ENCODE assay signal across 3 cellular contexts in the genomic region with DNA sequence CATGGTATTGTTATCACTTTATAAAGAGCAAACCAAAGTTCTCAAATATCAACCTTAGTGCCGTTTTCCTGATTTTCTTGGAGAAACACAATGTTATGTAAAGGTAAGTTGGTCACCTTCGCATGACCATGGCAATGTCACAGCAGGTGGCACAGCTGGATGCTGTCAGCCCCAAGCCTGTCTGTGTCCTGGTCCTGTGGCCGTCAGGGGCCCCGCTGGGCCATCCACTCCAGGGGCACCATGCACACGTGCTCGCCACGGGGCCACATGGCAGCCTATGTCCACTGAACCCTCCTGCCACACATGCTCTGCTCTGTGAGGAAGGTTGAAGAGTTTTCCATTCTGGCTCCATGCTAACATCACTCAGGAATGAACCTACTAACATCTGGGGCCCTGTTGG.
TF ChIP-seq lines count a peak whose summit lies in the region.

No MANE protein-coding gene starts in this region.

TF ChIP-seq in SK-N-SH, 30 proteins besides CTCF, POLR2A, EP300 and RAD21 (continued from another document):
- TF ChIP-seq TCF12 (IDR thresholded peaks at IDR 0.05), result no peak
- TF ChIP-seq SIN3A (IDR thresholded peaks at IDR 0.05; ENCODE audit: borderline replicate concordance, low read depth, low read length), result no peak
- TF ChIP-seq GATA2 (CRISPR knock-in tag; IDR thresholded peaks at IDR 0.05), result no peak
- no peak for TF ChIP-seq NFIC (IDR thresholded peaks at IDR 0.05; ENCODE audit: borderline replicate concordance)
- no peak for TF ChIP-seq YY1 (IDR thresholded peaks at IDR 0.05; ENCODE audit: low read depth)
- TF ChIP-seq, protein P1, sequence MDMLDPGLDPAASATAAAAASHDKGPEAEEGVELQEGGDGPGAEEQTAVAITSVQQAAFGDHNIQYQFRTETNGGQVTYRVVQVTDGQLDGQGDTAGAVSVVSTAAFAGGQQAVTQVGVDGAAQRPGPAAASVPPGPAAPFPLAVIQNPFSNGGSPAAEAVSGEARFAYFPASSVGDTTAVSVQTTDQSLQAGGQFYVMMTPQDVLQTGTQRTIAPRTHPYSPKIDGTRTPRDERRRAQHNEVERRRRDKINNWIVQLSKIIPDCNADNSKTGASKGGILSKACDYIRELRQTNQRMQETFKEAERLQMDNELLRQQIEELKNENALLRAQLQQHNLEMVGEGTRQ (IDR thresholded peaks at IDR 0.05; ENCODE audit: borderline replicate concordance, low read depth, low read length), result no peak
- TF ChIP-seq, protein P2, sequence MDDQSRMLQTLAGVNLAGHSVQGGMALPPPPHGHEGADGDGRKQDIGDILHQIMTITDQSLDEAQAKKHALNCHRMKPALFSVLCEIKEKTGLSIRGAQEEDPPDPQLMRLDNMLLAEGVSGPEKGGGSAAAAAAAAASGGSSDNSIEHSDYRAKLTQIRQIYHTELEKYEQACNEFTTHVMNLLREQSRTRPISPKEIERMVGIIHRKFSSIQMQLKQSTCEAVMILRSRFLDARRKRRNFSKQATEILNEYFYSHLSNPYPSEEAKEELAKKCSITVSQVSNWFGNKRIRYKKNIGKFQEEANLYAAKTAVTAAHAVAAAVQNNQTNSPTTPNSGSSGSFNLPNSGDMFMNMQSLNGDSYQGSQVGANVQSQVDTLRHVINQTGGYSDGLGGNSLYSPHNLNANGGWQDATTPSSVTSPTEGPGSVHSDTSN (IDR thresholded peaks at IDR 0.05), result no peak
- no peak for TF ChIP-seq NRF1 (IDR thresholded peaks at IDR 0.05; ENCODE audit: low read depth, low read length)
- no peak for TF ChIP-seq JUND (IDR thresholded peaks at IDR 0.05)

TF ChIP-seq in SK-N-SH treated with all-trans-retinoic acid at 6 μM for 48 hours, 23 proteins besides CTCF, POLR2A, EP300 and RAD21 (continued from another document):
- TF ChIP-seq, protein P3, sequence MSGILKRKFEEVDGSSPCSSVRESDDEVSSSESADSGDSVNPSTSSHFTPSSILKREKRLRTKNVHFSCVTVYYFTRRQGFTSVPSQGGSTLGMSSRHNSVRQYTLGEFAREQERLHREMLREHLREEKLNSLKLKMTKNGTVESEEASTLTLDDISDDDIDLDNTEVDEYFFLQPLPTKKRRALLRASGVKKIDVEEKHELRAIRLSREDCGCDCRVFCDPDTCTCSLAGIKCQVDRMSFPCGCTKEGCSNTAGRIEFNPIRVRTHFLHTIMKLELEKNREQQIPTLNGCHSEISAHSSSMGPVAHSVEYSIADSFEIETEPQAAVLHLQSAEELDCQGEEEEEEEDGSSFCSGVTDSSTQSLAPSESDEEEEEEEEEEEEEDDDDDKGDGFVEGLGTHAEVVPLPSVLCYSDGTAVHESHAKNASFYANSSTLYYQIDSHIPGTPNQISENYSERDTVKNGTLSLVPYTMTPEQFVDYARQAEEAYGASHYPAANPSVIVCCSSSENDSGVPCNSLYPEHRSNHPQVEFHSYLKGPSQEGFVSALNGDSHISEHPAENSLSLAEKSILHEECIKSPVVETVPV (CRISPR knock-in tag; IDR thresholded peaks at IDR 0.05), result no peak
- no peak for TF ChIP-seq ZFP30 (CRISPR knock-in tag; IDR thresholded peaks at IDR 0.05)
- TF ChIP-seq CSDC2 (CRISPR knock-in tag; IDR thresholded peaks at IDR 0.05), result no peak
- no peak for TF ChIP-seq ZNF70 (CRISPR knock-in tag; IDR thresholded peaks at IDR 0.05)
- TF ChIP-seq PPARA (CRISPR knock-in tag; IDR thresholded peaks at IDR 0.05; ENCODE audit: borderline replicate concordance), result no peak
- TF ChIP-seq, protein P4, sequence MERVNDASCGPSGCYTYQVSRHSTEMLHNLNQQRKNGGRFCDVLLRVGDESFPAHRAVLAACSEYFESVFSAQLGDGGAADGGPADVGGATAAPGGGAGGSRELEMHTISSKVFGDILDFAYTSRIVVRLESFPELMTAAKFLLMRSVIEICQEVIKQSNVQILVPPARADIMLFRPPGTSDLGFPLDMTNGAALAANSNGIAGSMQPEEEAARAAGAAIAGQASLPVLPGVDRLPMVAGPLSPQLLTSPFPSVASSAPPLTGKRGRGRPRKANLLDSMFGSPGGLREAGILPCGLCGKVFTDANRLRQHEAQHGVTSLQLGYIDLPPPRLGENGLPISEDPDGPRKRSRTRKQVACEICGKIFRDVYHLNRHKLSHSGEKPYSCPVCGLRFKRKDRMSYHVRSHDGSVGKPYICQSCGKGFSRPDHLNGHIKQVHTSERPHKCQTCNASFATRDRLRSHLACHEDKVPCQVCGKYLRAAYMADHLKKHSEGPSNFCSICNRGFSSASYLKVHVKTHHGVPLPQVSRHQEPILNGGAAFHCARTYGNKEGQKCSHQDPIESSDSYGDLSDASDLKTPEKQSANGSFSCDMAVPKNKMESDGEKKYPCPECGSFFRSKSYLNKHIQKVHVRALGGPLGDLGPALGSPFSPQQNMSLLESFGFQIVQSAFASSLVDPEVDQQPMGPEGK (CRISPR knock-in tag; IDR thresholded peaks at IDR 0.05; ENCODE audit: borderline replicate concordance), result no peak
- TF ChIP-seq, protein P5, sequence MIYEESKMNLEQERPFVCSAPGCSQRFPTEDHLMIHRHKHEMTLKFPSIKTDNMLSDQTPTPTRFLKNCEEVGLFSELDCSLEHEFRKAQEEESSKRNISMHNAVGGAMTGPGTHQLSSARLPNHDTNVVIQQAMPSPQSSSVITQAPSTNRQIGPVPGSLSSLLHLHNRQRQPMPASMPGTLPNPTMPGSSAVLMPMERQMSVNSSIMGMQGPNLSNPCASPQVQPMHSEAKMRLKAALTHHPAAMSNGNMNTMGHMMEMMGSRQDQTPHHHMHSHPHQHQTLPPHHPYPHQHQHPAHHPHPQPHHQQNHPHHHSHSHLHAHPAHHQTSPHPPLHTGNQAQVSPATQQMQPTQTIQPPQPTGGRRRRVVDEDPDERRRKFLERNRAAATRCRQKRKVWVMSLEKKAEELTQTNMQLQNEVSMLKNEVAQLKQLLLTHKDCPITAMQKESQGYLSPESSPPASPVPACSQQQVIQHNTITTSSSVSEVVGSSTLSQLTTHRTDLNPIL (CRISPR knock-in tag; IDR thresholded peaks at IDR 0.05; ENCODE audit: low read depth), result no peak
- TF ChIP-seq, protein P6, sequence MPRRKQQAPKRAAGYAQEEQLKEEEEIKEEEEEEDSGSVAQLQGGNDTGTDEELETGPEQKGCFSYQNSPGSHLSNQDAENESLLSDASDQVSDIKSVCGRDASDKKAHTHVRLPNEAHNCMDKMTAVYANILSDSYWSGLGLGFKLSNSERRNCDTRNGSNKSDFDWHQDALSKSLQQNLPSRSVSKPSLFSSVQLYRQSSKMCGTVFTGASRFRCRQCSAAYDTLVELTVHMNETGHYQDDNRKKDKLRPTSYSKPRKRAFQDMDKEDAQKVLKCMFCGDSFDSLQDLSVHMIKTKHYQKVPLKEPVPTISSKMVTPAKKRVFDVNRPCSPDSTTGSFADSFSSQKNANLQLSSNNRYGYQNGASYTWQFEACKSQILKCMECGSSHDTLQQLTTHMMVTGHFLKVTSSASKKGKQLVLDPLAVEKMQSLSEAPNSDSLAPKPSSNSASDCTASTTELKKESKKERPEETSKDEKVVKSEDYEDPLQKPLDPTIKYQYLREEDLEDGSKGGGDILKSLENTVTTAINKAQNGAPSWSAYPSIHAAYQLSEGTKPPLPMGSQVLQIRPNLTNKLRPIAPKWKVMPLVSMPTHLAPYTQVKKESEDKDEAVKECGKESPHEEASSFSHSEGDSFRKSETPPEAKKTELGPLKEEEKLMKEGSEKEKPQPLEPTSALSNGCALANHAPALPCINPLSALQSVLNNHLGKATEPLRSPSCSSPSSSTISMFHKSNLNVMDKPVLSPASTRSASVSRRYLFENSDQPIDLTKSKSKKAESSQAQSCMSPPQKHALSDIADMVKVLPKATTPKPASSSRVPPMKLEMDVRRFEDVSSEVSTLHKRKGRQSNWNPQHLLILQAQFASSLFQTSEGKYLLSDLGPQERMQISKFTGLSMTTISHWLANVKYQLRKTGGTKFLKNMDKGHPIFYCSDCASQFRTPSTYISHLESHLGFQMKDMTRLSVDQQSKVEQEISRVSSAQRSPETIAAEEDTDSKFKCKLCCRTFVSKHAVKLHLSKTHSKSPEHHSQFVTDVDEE (CRISPR knock-in tag; IDR thresholded peaks at IDR 0.05), result no peak
- no peak for TF ChIP-seq RARB (CRISPR knock-in tag; IDR thresholded peaks at IDR 0.05)
TF ChIP-seq in SK-N-SH treated with all-trans-retinoic acid at 6 μM for 48 hours: peak in this region for 0.

TF ChIP-seq in WTC11, 78 proteins besides CTCF, POLR2A, EP300 and RAD21 (continued from another document):
- TF ChIP-seq, protein P7, sequence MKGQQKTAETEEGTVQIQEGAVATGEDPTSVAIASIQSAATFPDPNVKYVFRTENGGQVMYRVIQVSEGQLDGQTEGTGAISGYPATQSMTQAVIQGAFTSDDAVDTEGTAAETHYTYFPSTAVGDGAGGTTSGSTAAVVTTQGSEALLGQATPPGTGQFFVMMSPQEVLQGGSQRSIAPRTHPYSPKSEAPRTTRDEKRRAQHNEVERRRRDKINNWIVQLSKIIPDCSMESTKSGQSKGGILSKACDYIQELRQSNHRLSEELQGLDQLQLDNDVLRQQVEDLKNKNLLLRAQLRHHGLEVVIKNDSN (CRISPR knock-in tag; IDR thresholded peaks at IDR 0.05), result no peak
- TF ChIP-seq NFATC4 (CRISPR knock-in tag; IDR thresholded peaks at IDR 0.05) (no peak), ZNF423 (CRISPR knock-in tag; IDR thresholded peaks at IDR 0.05) (peak; percentile 72; the same call in 1 of the 2 replicates), PRRX2 (CRISPR knock-in tag; IDR thresholded peaks at IDR 0.05) (no peak), ZBTB21 (CRISPR knock-in tag; IDR thresholded peaks at IDR 0.05; ENCODE audit: borderline replicate concordance) (no peak), ZNF396 (CRISPR knock-in tag; IDR thresholded peaks at IDR 0.05; ENCODE audit: borderline replicate concordance) (no peak)
- TF ChIP-seq, protein P8, sequence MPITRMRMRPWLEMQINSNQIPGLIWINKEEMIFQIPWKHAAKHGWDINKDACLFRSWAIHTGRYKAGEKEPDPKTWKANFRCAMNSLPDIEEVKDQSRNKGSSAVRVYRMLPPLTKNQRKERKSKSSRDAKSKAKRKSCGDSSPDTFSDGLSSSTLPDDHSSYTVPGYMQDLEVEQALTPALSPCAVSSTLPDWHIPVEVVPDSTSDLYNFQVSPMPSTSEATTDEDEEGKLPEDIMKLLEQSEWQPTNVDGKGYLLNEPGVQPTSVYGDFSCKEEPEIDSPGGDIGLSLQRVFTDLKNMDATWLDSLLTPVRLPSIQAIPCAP (CRISPR knock-in tag; IDR thresholded peaks at IDR 0.05), result no peak
- TF ChIP-seq, protein P1 (CRISPR knock-in tag; IDR thresholded peaks at IDR 0.05), result no peak
TF ChIP-seq in WTC11: peak in this region for 1.
